Comparison of ENCODE assay signal across 2 cellular contexts in genomic region chr2:200219400-200220113, GRCh38.
A peak's percentile ranks its signal among the peaks of the same experiment; 100 is the strongest.
TF ChIP-seq lines count a peak whose summit lies in the region.

No MANE protein-coding gene starts in this region.

TF ChIP-seq in WTC11, 78 proteins besides CTCF, POLR2A, EP300 and RAD21 (continued from another document):
- TF ChIP-seq, protein P1, sequence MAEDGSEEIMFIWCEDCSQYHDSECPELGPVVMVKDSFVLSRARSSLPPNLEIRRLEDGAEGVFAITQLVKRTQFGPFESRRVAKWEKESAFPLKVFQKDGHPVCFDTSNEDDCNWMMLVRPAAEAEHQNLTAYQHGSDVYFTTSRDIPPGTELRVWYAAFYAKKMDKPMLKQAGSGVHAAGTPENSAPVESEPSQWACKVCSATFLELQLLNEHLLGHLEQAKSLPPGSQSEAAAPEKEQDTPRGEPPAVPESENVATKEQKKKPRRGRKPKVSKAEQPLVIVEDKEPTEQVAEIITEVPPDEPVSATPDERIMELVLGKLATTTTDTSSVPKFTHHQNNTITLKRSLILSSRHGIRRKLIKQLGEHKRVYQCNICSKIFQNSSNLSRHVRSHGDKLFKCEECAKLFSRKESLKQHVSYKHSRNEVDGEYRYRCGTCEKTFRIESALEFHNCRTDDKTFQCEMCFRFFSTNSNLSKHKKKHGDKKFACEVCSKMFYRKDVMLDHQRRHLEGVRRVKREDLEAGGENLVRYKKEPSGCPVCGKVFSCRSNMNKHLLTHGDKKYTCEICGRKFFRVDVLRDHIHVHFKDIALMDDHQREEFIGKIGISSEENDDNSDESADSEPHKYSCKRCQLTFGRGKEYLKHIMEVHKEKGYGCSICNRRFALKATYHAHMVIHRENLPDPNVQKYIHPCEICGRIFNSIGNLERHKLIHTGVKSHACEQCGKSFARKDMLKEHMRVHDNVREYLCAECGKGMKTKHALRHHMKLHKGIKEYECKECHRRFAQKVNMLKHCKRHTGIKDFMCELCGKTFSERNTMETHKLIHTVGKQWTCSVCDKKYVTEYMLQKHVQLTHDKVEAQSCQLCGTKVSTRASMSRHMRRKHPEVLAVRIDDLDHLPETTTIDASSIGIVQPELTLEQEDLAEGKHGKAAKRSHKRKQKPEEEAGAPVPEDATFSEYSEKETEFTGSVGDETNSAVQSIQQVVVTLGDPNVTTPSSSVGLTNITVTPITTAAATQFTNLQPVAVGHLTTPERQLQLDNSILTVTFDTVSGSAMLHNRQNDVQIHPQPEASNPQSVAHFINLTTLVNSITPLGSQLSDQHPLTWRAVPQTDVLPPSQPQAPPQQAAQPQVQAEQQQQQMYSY (CRISPR knock-in tag; IDR thresholded peaks at IDR 0.05), result no peak
- TF ChIP-seq IRF2 (CRISPR knock-in tag; IDR thresholded peaks at IDR 0.05; ENCODE audit: borderline replicate concordance, low read depth), result no peak

TF ChIP-seq in liver, 16 proteins besides CTCF, POLR2A, EP300 and RAD21 (continued from another document):
- TF ChIP-seq REST (IDR thresholded peaks at IDR 0.05) (no peak), HNF4A (conservative IDR thresholded peaks at IDR 0.05) (peak; percentile 33 to 43), MAX (IDR thresholded peaks at IDR 0.05) (no peak)
